ENCODE assay signal across 8 cellular contexts in the genomic region with DNA sequence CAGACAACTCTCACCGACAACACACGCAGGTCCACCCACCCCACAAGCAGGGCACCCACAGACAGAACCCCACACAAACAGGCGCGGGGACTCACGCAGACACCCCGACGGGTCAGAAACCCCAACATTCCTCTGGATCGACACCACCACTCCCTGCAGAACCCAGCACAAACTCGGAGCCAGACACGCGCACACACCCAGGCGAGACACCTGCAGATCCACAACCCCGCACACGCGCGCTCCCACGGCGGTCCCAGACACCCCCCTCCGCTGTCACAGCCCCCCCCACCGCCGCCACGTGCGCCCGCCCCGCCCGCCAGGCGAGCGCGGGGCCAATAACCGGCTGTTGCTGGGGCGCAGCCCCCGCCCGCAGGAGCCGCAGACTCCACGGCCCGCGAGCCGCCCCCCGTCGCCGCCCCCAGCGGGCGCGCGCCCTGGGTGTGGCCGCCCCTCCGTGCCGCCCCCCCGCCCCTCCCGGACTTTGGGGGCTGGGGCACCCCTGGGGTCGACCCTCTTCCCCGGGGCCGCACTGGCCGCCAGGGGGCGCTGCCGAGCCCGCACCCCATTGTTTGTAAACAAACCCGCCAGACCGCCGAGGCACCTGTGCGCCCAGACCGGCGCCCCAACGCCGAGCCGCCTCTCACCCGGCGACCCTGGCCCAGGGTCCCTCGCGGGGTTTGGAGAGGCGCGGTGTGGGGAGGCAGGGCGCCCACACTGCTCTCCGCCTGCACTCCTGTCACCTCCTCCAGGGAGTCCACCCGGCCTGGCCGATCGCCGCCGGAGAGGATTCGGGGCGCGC. TPM values are rescaled to one million over a fixed set of nuclear protein-coding genes. Genes with fewer than 3 reads are reported as not detected.
DNase-seq lines count a peak whose midpoint lies in the region; ATAC-seq and TF ChIP-seq lines count a peak whose summit lies in the region.

No MANE protein-coding gene starts in this region.

- H3K27me3 ChIP-seq in HUES6 (ENCODE audit: control insufficient read depth, insufficient read depth, low read length) (no peaks in the 10 kb centered on the region; the same call in 1 of the 2 replicates), dorsolateral prefrontal cortex (no peaks in the 10 kb centered on the region), lower lobe of right lung (ENCODE audit: low read depth) (no peaks in the 10 kb centered on the region)

- POLR2A ChIA-PET in activated CD4-positive, alpha-beta T cell treated with anti-CD3 and anti-CD28 coated beads for 36 hours (lab: Charles Lee) = interaction anchor here (0.6 kb wide), 1 partner anchor 49 kb away, joined by 3 read pairs; no protein-coding TSS in a partner anchor

- H3K27me3 Mint-ChIP-seq in activated CD4-positive, alpha-beta T cell treated with anti-CD3 and anti-CD28 coated beads for 36 hours = no peaks in the 10 kb centered on the region

- peak overlapping the region; percentile 82 for H3K9ac ChIP-seq in HUES6 (ENCODE audit: low read length)

- DNase-seq in GM03348 (ENCODE audit: low spot score) (peak; percentile 83), dorsolateral prefrontal cortex (peak in 6 of 10 donors; percentile 35 to 69 (median 62)), lower lobe of right lung (peak; percentile 84), SHP77 (lab: John Stamatoyannopoulos, UW) (no peak), NCI-H510A (lab: John Stamatoyannopoulos, UW) (no peak)
- peak; percentile 87 for DNase-seq in activated CD4-positive, alpha-beta T cell treated with anti-CD3 and anti-CD28 coated beads for 36 hours
- peak; percentile 65 to 69 (median 67) for DNase-seq in stimulated activated CD4-positive, alpha-beta T cell treated with anti-CD3 and anti-CD28 coated beads, TNF-alpha, amount 100 ng/mL, for 4 hours (ENCODE audit: low read depth in 3 of 3)

- H3K9me3 Mint-ChIP-seq in activated CD4-positive, alpha-beta T cell treated with anti-CD3 and anti-CD28 coated beads for 36 hours (ENCODE audit: low read depth) = no peaks in the 10 kb centered on the region

- H3K27ac ChIP-seq in HUES6 (ENCODE audit: low read depth, low read length) (peak overlapping the region; percentile 68; the same call in 1 of the 2 replicates), dorsolateral prefrontal cortex (peak overlapping the region in 57 of 59 donors; percentile 2 to 99 (median 90)), lower lobe of right lung (peak overlapping the region; percentile 89)

- H3K4me1 ChIP-seq in HUES6 (ENCODE audit: control insufficient read depth, insufficient read depth, low read length) (peaks cover 40% of the 10 kb centered on the region), lower lobe of right lung (peaks cover 45% of the 10 kb centered on the region)

- H3K36me3 ChIP-seq in HUES6 (ENCODE audit: control insufficient read depth, insufficient read depth, low read length) = 0 out of 2 replicates have a peak, but pooled peaks cover 2% of the 10 kb centered on the region
- H3K36me3 ChIP-seq in lower lobe of right lung = peaks cover 2% of the 10 kb centered on the region

- H3K36me3 Mint-ChIP-seq in activated CD4-positive, alpha-beta T cell treated with anti-CD3 and anti-CD28 coated beads for 36 hours (ENCODE audit: low read depth) = peaks cover 4% of the 10 kb centered on the region

- TF ChIP-seq CTCF in dorsolateral prefrontal cortex (IDR thresholded peaks at IDR 0.05 in 54 of 56, conservative IDR thresholded peaks at IDR 0.05 in 2 of 56; ENCODE audit: low read depth in 1 of 56, partially characterized antibody in 56 of 56) (peak; percentile 42 to 94 (median 68)), lower lobe of right lung (IDR thresholded peaks at IDR 0.05) (peak; percentile 78)

- peak overlapping the region; percentile 48 for H3K4me3 Mint-ChIP-seq in activated CD4-positive, alpha-beta T cell treated with anti-CD3 and anti-CD28 coated beads for 36 hours

- no peaks in the 10 kb centered on the region for H3K9me3 ChIP-seq in HUES6 (ENCODE audit: control insufficient read depth, insufficient read depth, low read depth, low read length)
- no peaks in the 10 kb centered on the region for H3K9me3 ChIP-seq in lower lobe of right lung

- peaks cover 35% of the 10 kb centered on the region for H3K4me1 Mint-ChIP-seq in activated CD4-positive, alpha-beta T cell treated with anti-CD3 and anti-CD28 coated beads for 36 hours

- intact Hi-C loops in activated CD4-positive, alpha-beta T cell treated with anti-CD3 and anti-CD28 coated beads for 36 hours (cut with DNase I, micrococcal nuclease) = loop anchor here (1.0 kb wide), 2 partner anchors 11 to 14 kb away; no protein-coding TSS in a partner anchor
- intact Hi-C loops in dorsolateral prefrontal cortex (cut with DNase I) = no loop called here
- intact Hi-C loops in lower lobe of right lung (cut with DNase I) = no loop called here

- H3K4me3 ChIP-seq in HUES6 (ENCODE audit: low read depth, low read length) = peak overlapping the region; percentile 86
- H3K4me3 ChIP-seq in dorsolateral prefrontal cortex = peak overlapping the region; percentile 43 to 92 (median 81)
- peak overlapping the region; percentile 91 for H3K4me3 ChIP-seq in lower lobe of right lung

- CTCF ChIA-PET in activated CD4-positive, alpha-beta T cell treated with anti-CD3 and anti-CD28 coated beads for 36 hours (lab: Charles Lee) = interaction anchor here (0.6 kb wide), 1 partner anchor 370 kb away, joined by 4 read pairs; no protein-coding TSS in a partner anchor

- H3K27ac Mint-ChIP-seq in activated CD4-positive, alpha-beta T cell treated with anti-CD3 and anti-CD28 coated beads for 36 hours = no peak overlapping the region

- no peak for ATAC-seq in activated CD4-positive, alpha-beta T cell treated with anti-CD3 and anti-CD28 coated beads for 36 hours
- peak; percentile 5 to 6 for ATAC-seq in lower lobe of right lung

RNA-seq across cellular contexts. Expression of gene BBC3, which starts 0.7 kb away (rescaled TPM):
- 10 to 100 TPM in 1 of 2 experiments, 1 to 10 TPM in 1; 8.1 to 12.0 TPM for total RNA-seq in activated CD4-positive, alpha-beta T cell treated with anti-CD3 and anti-CD28 coated beads for 36 hours
- 10 to 100 TPM in 50 of 120 experiments, 1 to 10 TPM in 70; 4.8 to 17.2 (median 9.6) TPM for total RNA-seq in dorsolateral prefrontal cortex
- 18.5 TPM for total RNA-seq in lower lobe of right lung

RNA-seq across cellular contexts. Expression of gene CCDC9, which starts 26.0 kb away (rescaled TPM):
- total RNA-seq in activated CD4-positive, alpha-beta T cell treated with anti-CD3 and anti-CD28 coated beads for 36 hours = 10 to 100 TPM; 22.4 to 30.6 TPM
- total RNA-seq in dorsolateral prefrontal cortex (10 to 100 TPM; 13.8 to 39.6 (median 24.0) TPM), lower lobe of right lung (30.7 TPM)

RNA-seq across cellular contexts. Expression of gene INAFM1, which starts 44.4 kb away (rescaled TPM):
- 10 to 100 TPM; 11.7 to 13.2 TPM for total RNA-seq in activated CD4-positive, alpha-beta T cell treated with anti-CD3 and anti-CD28 coated beads for 36 hours
- total RNA-seq in dorsolateral prefrontal cortex (10 to 100 TPM; 13.1 to 31.8 (median 18.3) TPM), lower lobe of right lung (18.0 TPM)

Comparison
In these comparisons a context has a peak if more than half of its experiments do, and no peak if none do; other contexts are left out.
1. DNase-seq: peak in GM03348 (single experiment), activated CD4-positive, alpha-beta T cell treated with anti-CD3 and anti-CD28 coated beads for 36 hours (single experiment), dorsolateral prefrontal cortex (6 of 10), lower lobe of right lung (single experiment) and stimulated activated CD4-positive, alpha-beta T cell treated with anti-CD3 and anti-CD28 coated beads, TNF-alpha, amount 100 ng/mL, for 4 hours (3 of 3); none in SHP77 (0 of 2) and NCI-H510A (single experiment).
2. intact Hi-C loops: an anchor here in activated CD4-positive, alpha-beta T cell treated with anti-CD3 and anti-CD28 coated beads for 36 hours (1.0 kb wide); none called in dorsolateral prefrontal cortex and lower lobe of right lung.
3. Peak in every context shown above with its lines, with median percentiles within 50 percentile points of each other: H3K27ac ChIP-seq and H3K4me3 ChIP-seq.